ENCODE assay signal across 8 cellular contexts in genomic region chr11:62324738-62325556, GRCh38. TPM values are rescaled to one million over a fixed set of nuclear protein-coding genes. Genes with fewer than 3 reads are reported as not detected.
A peak's percentile ranks its signal among the peaks of the same experiment; 100 is the strongest.
DNase-seq lines count a peak whose midpoint lies in the region; ATAC-seq and TF ChIP-seq lines count a peak whose summit lies in the region.

No MANE protein-coding gene starts in this region.

- intact Hi-C loops in activated CD4-positive, alpha-beta memory T cell treated with anti-CD3 and anti-CD28 coated beads for 36 hours (cut with micrococcal nuclease), result loop anchor here (5.0 kb wide), 1 partner anchor 93 kb away; no protein-coding TSS in a partner anchor
- intact Hi-C loops in esophagus squamous epithelium (cut with DNase I), result no loop called here

- CTCF ChIA-PET in activated CD4-positive, alpha-beta memory T cell treated with anti-CD3 and anti-CD28 coated beads for 36 hours (lab: Charles Lee), result interaction anchor here (0.6 to 3.8 kb wide), 8 partner anchors 12 to 373 kb away, joined by 3 to 31 read pairs (median 4); partner anchors contain the start of gene ASRGL1

- ATAC-seq in HG03280 (IDR thresholded peaks at IDR 0.05; ENCODE audit: unreplicated experiment), result no peak

- no peaks in the 10 kb centered on the region for H3K9me3 ChIP-seq in esophagus squamous epithelium

- peaks cover 3% of the 10 kb centered on the region for H3K27me3 Mint-ChIP-seq in activated CD4-positive, alpha-beta memory T cell treated with anti-CD3 and anti-CD28 coated beads for 36 hours
- H3K27me3 Mint-ChIP-seq in osteocyte (ENCODE audit: unreplicated experiment), result peaks cover 63% of the 10 kb centered on the region

- H3K36me3 ChIP-seq in esophagus squamous epithelium, result no peaks in the 10 kb centered on the region

- H3K27me3 ChIP-seq in esophagus squamous epithelium, result peaks cover 0 to 25% (median 0%) of the 10 kb centered on the region in 4 donors

- no peak overlapping the region for H3K27ac Mint-ChIP-seq in activated CD4-positive, alpha-beta memory T cell treated with anti-CD3 and anti-CD28 coated beads for 36 hours
- H3K27ac Mint-ChIP-seq in osteocyte (ENCODE audit: unreplicated experiment), result no peak overlapping the region

- POLR2A ChIA-PET in activated CD4-positive, alpha-beta memory T cell treated with anti-CD3 and anti-CD28 coated beads for 36 hours (lab: Charles Lee), result no interaction called here

- H3K9me3 Mint-ChIP-seq in activated CD4-positive, alpha-beta memory T cell treated with anti-CD3 and anti-CD28 coated beads for 36 hours, result no peaks in the 10 kb centered on the region
- no peaks in the 10 kb centered on the region for H3K9me3 Mint-ChIP-seq in osteocyte (ENCODE audit: unreplicated experiment)

- no peak overlapping the region for H3K4me3 ChIP-seq in esophagus squamous epithelium

- DNase-seq in NCI-H2196 (lab: John Stamatoyannopoulos, UW; ENCODE audit: unreplicated experiment), result peak; percentile 13
- no peak for DNase-seq in NCI-H2196 treated with DMSO at 0.1 percent for 48 hours (lab: John Stamatoyannopoulos, UW; ENCODE audit: unreplicated experiment)
- peak; percentile 49 to 89 for DNase-seq in NCI-H526 (lab: John Stamatoyannopoulos, UW)
- peak; percentile 85 for DNase-seq in activated CD4-positive, alpha-beta memory T cell treated with anti-CD3 and anti-CD28 coated beads for 36 hours
- DNase-seq in esophagus squamous epithelium (lab: John Stamatoyannopoulos, UW), result no peak
- DNase-seq in osteocyte (ENCODE audit: extremely low spot score, unreplicated experiment), result no peak
- DNase-seq in NK-92 (lab: John Stamatoyannopoulos, UW; ENCODE audit: unreplicated experiment), result no peak

- H3K4me1 ChIP-seq in esophagus squamous epithelium, result no peaks in the 10 kb centered on the region

- H3K36me3 Mint-ChIP-seq in activated CD4-positive, alpha-beta memory T cell treated with anti-CD3 and anti-CD28 coated beads for 36 hours, result no peaks in the 10 kb centered on the region
- H3K36me3 Mint-ChIP-seq in osteocyte (ENCODE audit: unreplicated experiment), result no peaks in the 10 kb centered on the region

- H3K4me3 Mint-ChIP-seq in activated CD4-positive, alpha-beta memory T cell treated with anti-CD3 and anti-CD28 coated beads for 36 hours, result no peak overlapping the region
- no peak overlapping the region for H3K4me3 Mint-ChIP-seq in osteocyte (ENCODE audit: unreplicated experiment)

- TF ChIP-seq CTCF in esophagus squamous epithelium (IDR thresholded peaks at IDR 0.05) (peak in 5 of 6 experiments; percentile 25 to 73 (median 46)), osteocyte (IDR thresholded peaks at IDR 0.05) (peak; percentile 47)

- no peak overlapping the region for H3K27ac ChIP-seq in esophagus squamous epithelium

- TF ChIP-seq POLR2A in esophagus squamous epithelium (IDR thresholded peaks at IDR 0.05), result no peak

- WGBS in esophagus squamous epithelium, 2 donors, result 47 to 59% methylated on average over 7 to 9 of the region's 17 CpGs

- H3K4me1 Mint-ChIP-seq in activated CD4-positive, alpha-beta memory T cell treated with anti-CD3 and anti-CD28 coated beads for 36 hours (ENCODE audit: low read depth), result peaks cover 3% of the 10 kb centered on the region
- no peaks in the 10 kb centered on the region for H3K4me1 Mint-ChIP-seq in osteocyte (ENCODE audit: unreplicated experiment)

RNA-seq across cellular contexts. Expression of gene ASRGL1, which starts 12.3 kb away (rescaled TPM):
- total RNA-seq in activated CD4-positive, alpha-beta memory T cell treated with anti-CD3 and anti-CD28 coated beads for 36 hours, result 1 to 10 TPM; 7.7 to 8.2 TPM
- total RNA-seq in esophagus squamous epithelium (1 to 10 TPM in 2 of 4 donors, under 1 TPM in 1, not detected in 1; 0.66 to 7.6 (median 4.4) TPM), osteocyte (2.4 and 2.9 TPM in 2 replicates)

RNA-seq across cellular contexts. Expression of gene SCGB1D4, which starts 26.1 kb away (rescaled TPM):
- total RNA-seq in activated CD4-positive, alpha-beta memory T cell treated with anti-CD3 and anti-CD28 coated beads for 36 hours, result not detected
- total RNA-seq in esophagus squamous epithelium, result not detected
- not detected in 2 replicates for total RNA-seq in osteocyte

RNA-seq across cellular contexts. Expression of gene SCGB2A2, which starts 55.0 kb away (rescaled TPM):
- not detected for total RNA-seq in activated CD4-positive, alpha-beta memory T cell treated with anti-CD3 and anti-CD28 coated beads for 36 hours
- total RNA-seq in esophagus squamous epithelium (10 to 100 TPM in 1 of 4 donors, not detected in 3; 28.7 TPM), osteocyte (not detected in 2 replicates)

Comparison
In these comparisons a context has a peak if more than half of its experiments do, and no peak if none do; other contexts are left out.
1. DNase-seq: peak in NCI-H2196 (single experiment), NCI-H526 (2 of 2) and activated CD4-positive, alpha-beta memory T cell treated with anti-CD3 and anti-CD28 coated beads for 36 hours (single experiment); none in NCI-H2196 treated with DMSO at 0.1 percent for 48 hours (single experiment), esophagus squamous epithelium (single experiment), osteocyte (single experiment) and NK-92 (single experiment).